1 cellular context compared by ENCODE assay signal in genomic region chr1:95179205-95180001, GRCh38.
TF ChIP-seq lines count a peak whose summit lies in the region.

No MANE protein-coding gene starts in this region.

TF ChIP-seq in K562, 482 proteins besides CTCF, POLR2A, EP300 and RAD21 (continued from another document and continues in another):
- no peak for TF ChIP-seq ZNF436 (CRISPR knock-in tag; IDR thresholded peaks at IDR 0.05)
- no peak for TF ChIP-seq ILF3 (IDR thresholded peaks at IDR 0.05; ENCODE audit: borderline replicate concordance)
- TF ChIP-seq RBM22 (IDR thresholded peaks at IDR 0.05; ENCODE audit: low read depth, low read length, poor library complexity, severe bottlenecking): no peak
- no peak for TF ChIP-seq KDM5B (IDR thresholded peaks at IDR 0.05; ENCODE audit: insufficient replicate concordance, low read depth, low read length)
- no peak for TF ChIP-seq SNRNP70 (optimal IDR thresholded peaks at IDR 0.05; ENCODE audit: low read depth, low read length)
- TF ChIP-seq ATF4 (CRISPR knock-in tag; IDR thresholded peaks at IDR 0.05): no peak
- TF ChIP-seq NFXL1 (CRISPR knock-in tag; IDR thresholded peaks at IDR 0.05): no peak
- TF ChIP-seq, protein P1, sequence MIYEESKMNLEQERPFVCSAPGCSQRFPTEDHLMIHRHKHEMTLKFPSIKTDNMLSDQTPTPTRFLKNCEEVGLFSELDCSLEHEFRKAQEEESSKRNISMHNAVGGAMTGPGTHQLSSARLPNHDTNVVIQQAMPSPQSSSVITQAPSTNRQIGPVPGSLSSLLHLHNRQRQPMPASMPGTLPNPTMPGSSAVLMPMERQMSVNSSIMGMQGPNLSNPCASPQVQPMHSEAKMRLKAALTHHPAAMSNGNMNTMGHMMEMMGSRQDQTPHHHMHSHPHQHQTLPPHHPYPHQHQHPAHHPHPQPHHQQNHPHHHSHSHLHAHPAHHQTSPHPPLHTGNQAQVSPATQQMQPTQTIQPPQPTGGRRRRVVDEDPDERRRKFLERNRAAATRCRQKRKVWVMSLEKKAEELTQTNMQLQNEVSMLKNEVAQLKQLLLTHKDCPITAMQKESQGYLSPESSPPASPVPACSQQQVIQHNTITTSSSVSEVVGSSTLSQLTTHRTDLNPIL (CRISPR knock-in tag; IDR thresholded peaks at IDR 0.05): no peak
- TF ChIP-seq EHMT2 (IDR thresholded peaks at IDR 0.05): peak; percentile 68
- no peak for TF ChIP-seq ZNF347 (CRISPR knock-in tag; IDR thresholded peaks at IDR 0.05; ENCODE audit: low read depth)
- no peak for TF ChIP-seq OTX1 (CRISPR knock-in tag; IDR thresholded peaks at IDR 0.05)
- no peak for TF ChIP-seq DDX20 (tag; IDR thresholded peaks at IDR 0.05; ENCODE audit: low read depth)
- no peak for TF ChIP-seq XRCC4 (IDR thresholded peaks at IDR 0.05; ENCODE audit: extremely low read depth, insufficient read depth, insufficient read length)
- TF ChIP-seq COPS2 (conservative IDR thresholded peaks at IDR 0.05): no peak
- TF ChIP-seq ZNF764 (CRISPR knock-in tag; IDR thresholded peaks at IDR 0.05; ENCODE audit: low read depth): no peak
- no peak for TF ChIP-seq RFX5 (IDR thresholded peaks at IDR 0.05; ENCODE audit: low read depth, low read length)
- peak; percentile 96 for TF ChIP-seq CBFA2T3 (IDR thresholded peaks at IDR 0.05)
- TF ChIP-seq STAT5B (CRISPR knock-in tag; IDR thresholded peaks at IDR 0.05): no peak
- TF ChIP-seq, protein P2, sequence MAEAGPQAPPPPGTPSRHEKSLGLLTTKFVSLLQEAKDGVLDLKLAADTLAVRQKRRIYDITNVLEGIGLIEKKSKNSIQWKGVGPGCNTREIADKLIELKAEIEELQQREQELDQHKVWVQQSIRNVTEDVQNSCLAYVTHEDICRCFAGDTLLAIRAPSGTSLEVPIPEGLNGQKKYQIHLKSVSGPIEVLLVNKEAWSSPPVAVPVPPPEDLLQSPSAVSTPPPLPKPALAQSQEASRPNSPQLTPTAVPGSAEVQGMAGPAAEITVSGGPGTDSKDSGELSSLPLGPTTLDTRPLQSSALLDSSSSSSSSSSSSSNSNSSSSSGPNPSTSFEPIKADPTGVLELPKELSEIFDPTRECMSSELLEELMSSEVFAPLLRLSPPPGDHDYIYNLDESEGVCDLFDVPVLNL (CRISPR knock-in tag; IDR thresholded peaks at IDR 0.05; ENCODE audit: low read depth): no peak
- TF ChIP-seq ZNF408 (CRISPR knock-in tag; IDR thresholded peaks at IDR 0.05; ENCODE audit: low read depth): no peak
- TF ChIP-seq ZFP91 (CRISPR knock-in tag; IDR thresholded peaks at IDR 0.05): no peak
- no peak for TF ChIP-seq CBX1 (IDR thresholded peaks at IDR 0.05; ENCODE audit: low read depth)
- TF ChIP-seq, protein P3, sequence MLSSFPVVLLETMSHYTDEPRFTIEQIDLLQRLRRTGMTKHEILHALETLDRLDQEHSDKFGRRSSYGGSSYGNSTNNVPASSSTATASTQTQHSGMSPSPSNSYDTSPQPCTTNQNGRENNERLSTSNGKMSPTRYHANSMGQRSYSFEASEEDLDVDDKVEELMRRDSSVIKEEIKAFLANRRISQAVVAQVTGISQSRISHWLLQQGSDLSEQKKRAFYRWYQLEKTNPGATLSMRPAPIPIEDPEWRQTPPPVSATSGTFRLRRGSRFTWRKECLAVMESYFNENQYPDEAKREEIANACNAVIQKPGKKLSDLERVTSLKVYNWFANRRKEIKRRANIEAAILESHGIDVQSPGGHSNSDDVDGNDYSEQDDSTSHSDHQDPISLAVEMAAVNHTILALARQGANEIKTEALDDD (IDR thresholded peaks at IDR 0.05): no peak
- TF ChIP-seq, protein P4, sequence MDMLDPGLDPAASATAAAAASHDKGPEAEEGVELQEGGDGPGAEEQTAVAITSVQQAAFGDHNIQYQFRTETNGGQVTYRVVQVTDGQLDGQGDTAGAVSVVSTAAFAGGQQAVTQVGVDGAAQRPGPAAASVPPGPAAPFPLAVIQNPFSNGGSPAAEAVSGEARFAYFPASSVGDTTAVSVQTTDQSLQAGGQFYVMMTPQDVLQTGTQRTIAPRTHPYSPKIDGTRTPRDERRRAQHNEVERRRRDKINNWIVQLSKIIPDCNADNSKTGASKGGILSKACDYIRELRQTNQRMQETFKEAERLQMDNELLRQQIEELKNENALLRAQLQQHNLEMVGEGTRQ (CRISPR knock-in tag; IDR thresholded peaks at IDR 0.05): no peak
- TF ChIP-seq, protein P5, sequence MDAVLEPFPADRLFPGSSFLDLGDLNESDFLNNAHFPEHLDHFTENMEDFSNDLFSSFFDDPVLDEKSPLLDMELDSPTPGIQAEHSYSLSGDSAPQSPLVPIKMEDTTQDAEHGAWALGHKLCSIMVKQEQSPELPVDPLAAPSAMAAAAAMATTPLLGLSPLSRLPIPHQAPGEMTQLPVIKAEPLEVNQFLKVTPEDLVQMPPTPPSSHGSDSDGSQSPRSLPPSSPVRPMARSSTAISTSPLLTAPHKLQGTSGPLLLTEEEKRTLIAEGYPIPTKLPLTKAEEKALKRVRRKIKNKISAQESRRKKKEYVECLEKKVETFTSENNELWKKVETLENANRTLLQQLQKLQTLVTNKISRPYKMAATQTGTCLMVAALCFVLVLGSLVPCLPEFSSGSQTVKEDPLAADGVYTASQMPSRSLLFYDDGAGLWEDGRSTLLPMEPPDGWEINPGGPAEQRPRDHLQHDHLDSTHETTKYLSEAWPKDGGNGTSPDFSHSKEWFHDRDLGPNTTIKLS (IDR thresholded peaks at IDR 0.05; ENCODE audit: borderline replicate concordance, low read depth): no peak
- no peak for TF ChIP-seq NCOA2 (IDR thresholded peaks at IDR 0.05; ENCODE audit: partially characterized antibody in 2 of 2)
- TF ChIP-seq FOXA3 (CRISPR knock-in tag; conservative IDR thresholded peaks at IDR 0.05 in 1 of 2, IDR thresholded peaks at IDR 0.05 in 1 of 2): no peak
- TF ChIP-seq ZBTB7A (IDR thresholded peaks at IDR 0.05; ENCODE audit: borderline replicate concordance, control insufficient read depth, low read depth, low read length): no peak
- TF ChIP-seq HOMEZ (CRISPR knock-in tag; IDR thresholded peaks at IDR 0.05): no peak
- TF ChIP-seq, protein P6, sequence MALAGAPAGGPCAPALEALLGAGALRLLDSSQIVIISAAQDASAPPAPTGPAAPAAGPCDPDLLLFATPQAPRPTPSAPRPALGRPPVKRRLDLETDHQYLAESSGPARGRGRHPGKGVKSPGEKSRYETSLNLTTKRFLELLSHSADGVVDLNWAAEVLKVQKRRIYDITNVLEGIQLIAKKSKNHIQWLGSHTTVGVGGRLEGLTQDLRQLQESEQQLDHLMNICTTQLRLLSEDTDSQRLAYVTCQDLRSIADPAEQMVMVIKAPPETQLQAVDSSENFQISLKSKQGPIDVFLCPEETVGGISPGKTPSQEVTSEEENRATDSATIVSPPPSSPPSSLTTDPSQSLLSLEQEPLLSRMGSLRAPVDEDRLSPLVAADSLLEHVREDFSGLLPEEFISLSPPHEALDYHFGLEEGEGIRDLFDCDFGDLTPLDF (CRISPR knock-in tag; IDR thresholded peaks at IDR 0.05): no peak
- TF ChIP-seq GABPB2 (CRISPR knock-in tag; conservative IDR thresholded peaks at IDR 0.05): no peak
- peak; percentile 3; the same call in 1 of the 2 replicates for TF ChIP-seq MECOM (CRISPR knock-in tag; IDR thresholded peaks at IDR 0.05)
- no peak for TF ChIP-seq NFE2L1 (tag; IDR thresholded peaks at IDR 0.05; ENCODE audit: borderline replicate concordance, low read depth)
- TF ChIP-seq, protein P7, sequence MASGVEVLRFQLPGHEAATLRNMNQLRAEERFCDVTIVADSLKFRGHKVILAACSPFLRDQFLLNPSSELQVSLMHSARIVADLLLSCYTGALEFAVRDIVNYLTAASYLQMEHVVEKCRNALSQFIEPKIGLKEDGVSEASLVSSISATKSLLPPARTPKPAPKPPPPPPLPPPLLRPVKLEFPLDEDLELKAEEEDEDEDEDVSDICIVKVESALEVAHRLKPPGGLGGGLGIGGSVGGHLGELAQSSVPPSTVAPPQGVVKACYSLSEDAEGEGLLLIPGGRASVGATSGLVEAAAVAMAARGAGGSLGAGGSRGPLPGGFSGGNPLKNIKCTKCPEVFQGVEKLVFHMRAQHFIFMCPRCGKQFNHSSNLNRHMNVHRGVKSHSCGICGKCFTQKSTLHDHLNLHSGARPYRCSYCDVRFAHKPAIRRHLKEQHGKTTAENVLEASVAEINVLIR (CRISPR knock-in tag; IDR thresholded peaks at IDR 0.05): no peak
- peak; percentile 49; the same call in 1 of the 2 replicates for TF ChIP-seq JUND (IDR thresholded peaks at IDR 0.05; ENCODE audit: borderline replicate concordance, low read depth, low read length)
- TF ChIP-seq JUND (tag; IDR thresholded peaks at IDR 0.05; ENCODE audit: borderline replicate concordance, low read depth, low read length): peak; percentile 52; the same call in 1 of the 3 replicates
- TF ChIP-seq PHTF2 (CRISPR knock-in tag; IDR thresholded peaks at IDR 0.05): no peak
- TF ChIP-seq FOS (IDR thresholded peaks at IDR 0.05; ENCODE audit: extremely low read depth, insufficient read length): no peak
- TF ChIP-seq POLR2G (IDR thresholded peaks at IDR 0.05; ENCODE audit: low read depth, low read length): no peak
- TF ChIP-seq PPARD (CRISPR knock-in tag; IDR thresholded peaks at IDR 0.05): no peak
